7 cellular contexts compared by ENCODE assay signal in genomic region chr3:187919535-187919934, GRCh38.
DNase-seq lines count a peak whose midpoint lies in the region; ATAC-seq and TF ChIP-seq lines count a peak whose summit lies in the region.

No MANE protein-coding gene starts in this region.

- H3K4me1 ChIP-seq in HEK293 (ENCODE audit: control insufficient read depth, insufficient read depth, low read length) (no peaks in the 10 kb centered on the region), vagina (peaks cover 45% of the 10 kb centered on the region)

- H3K36me3 ChIP-seq in HEK293 (ENCODE audit: control insufficient read depth in 2 of 2, insufficient read depth in 1 of 2, low read length in 2 of 2) (no peaks in the 10 kb centered on the region), vagina (no peaks in the 10 kb centered on the region)

- CTCF ChIA-PET in HEK293 (lab: Yijun Ruan, JAX): no interaction called here

- no peaks in the 10 kb centered on the region for H3K27me3 ChIP-seq in vagina

- intact Hi-C loops in vagina (cut with DNase I): no loop called here

- TF ChIP-seq CTCF in HEK293 (tag by site-specific recombination; IDR thresholded peaks at IDR 0.05) (no peak), vagina (IDR thresholded peaks at IDR 0.05) (no peak), omental fat pad (IDR thresholded peaks at IDR 0.05) (no peak), osteocyte (IDR thresholded peaks at IDR 0.05) (no peak)

- H3K27ac Mint-ChIP-seq in naive B cell: peak overlapping the region; percentile 4 to 97 (median 86)
- no peak overlapping the region for H3K27ac Mint-ChIP-seq in osteocyte (ENCODE audit: unreplicated experiment)

- H3K27me3 Mint-ChIP-seq in naive B cell (no peaks in the 10 kb centered on the region), osteocyte (ENCODE audit: unreplicated experiment) (no peaks in the 10 kb centered on the region)

- H3K27ac ChIP-seq in HEK293 (ENCODE audit: extremely low read depth, low read depth, low read length) (no peak overlapping the region), vagina (no peak overlapping the region)

- H3K36me3 Mint-ChIP-seq in naive B cell (no peaks in the 10 kb centered on the region), osteocyte (ENCODE audit: unreplicated experiment) (no peaks in the 10 kb centered on the region)

- H3K4me3 ChIP-seq in HEK293 (ENCODE audit: low read depth, low read length): no peak overlapping the region
- H3K4me3 ChIP-seq in vagina: no peak overlapping the region

- H3K9me3 Mint-ChIP-seq in naive B cell (peaks cover 0 to 8% (median 0%) of the 10 kb centered on the region in 7 donors), osteocyte (ENCODE audit: unreplicated experiment) (no peaks in the 10 kb centered on the region)

- DNase-seq in MV-4-11 (lab: John Stamatoyannopoulos, UW) (peak; percentile 77), naive B cell (peak; percentile 29), vagina (ENCODE audit: extremely low spot score in 2 of 2) (no peak), omental fat pad (ENCODE audit: low spot score) (no peak), osteocyte (ENCODE audit: extremely low spot score, unreplicated experiment) (no peak)

- peak; percentile 35 for ATAC-seq in GM18870 (IDR thresholded peaks at IDR 0.05; ENCODE audit: unreplicated experiment)
- ATAC-seq in naive B cell (ENCODE audit: low read depth in 2 of 2): peak; percentile 54
- ATAC-seq in omental fat pad (ENCODE audit: low FRiP score): no peak

- no peaks in the 10 kb centered on the region for H3K9me3 ChIP-seq in HEK293 (ENCODE audit: control insufficient read depth, insufficient read depth, low read depth, low read length)
- no peaks in the 10 kb centered on the region for H3K9me3 ChIP-seq in vagina

- TF ChIP-seq POLR2A in vagina (IDR thresholded peaks at IDR 0.05): no peak

- POLR2A ChIA-PET in HEK293 (lab: Yijun Ruan, JAX): no interaction called here

- H3K4me1 Mint-ChIP-seq in naive B cell (peaks cover 27 to 38% (median 33%) of the 10 kb centered on the region in 3 donors), osteocyte (ENCODE audit: unreplicated experiment) (peaks cover 10% of the 10 kb centered on the region)

- H3K4me3 Mint-ChIP-seq in naive B cell (peak overlapping the region; percentile 39 to 87 (median 77)), osteocyte (ENCODE audit: unreplicated experiment) (no peak overlapping the region)

TF ChIP-seq in HEK293, 187 proteins besides CTCF, POLR2A, EP300 and RAD21:
- TF ChIP-seq REST (tag by site-specific recombination; IDR thresholded peaks at IDR 0.05): no peak
- peak; percentile 64 for TF ChIP-seq PRDM1 (tag by site-specific recombination; IDR thresholded peaks at IDR 0.05)
TF ChIP-seq in HEK293: peak in this region for 1.

Comparison
In these comparisons a context has a peak if more than half of its experiments do, and no peak if none do; other contexts are left out.
1. DNase-seq: peak in MV-4-11 (single experiment) and naive B cell (single experiment); none in vagina (0 of 2), omental fat pad (single experiment) and osteocyte (single experiment).